ENCODE assay signal across 26 cellular contexts in genomic region chr22:46472722-46473016, GRCh38.
"Had no signal": no experiment of that assay in that cellular context is flagged by ENCODE, and none has a peak within 500 bp of the region (broad histone marks: within the 10 kb centered on the region; RNA-seq: fewer than 3 reads in every experiment).

No MANE protein-coding gene starts in this region.

- H3K4me1 Mint-ChIP-seq: stimulated activated effector memory CD8-positive, alpha-beta T cell treated with anti-CD3 and anti-CD28 coated beads, Interleukin-12 subunit alpha, Interleukin-12 subunit beta, amount 100 ng/mL, for 72 hours had no signal

- H2AFZ ChIP-seq: hepatocyte, neural progenitor cell had no signal

- H3K4me3 Mint-ChIP-seq: naive thymus-derived CD8-positive, alpha-beta T cell; nephron progenitor cell; neural progenitor cell; stimulated activated effector memory CD8-positive, alpha-beta T cell treated with anti-CD3 and anti-CD28 coated beads, Interleukin-12 subunit alpha, Interleukin-12 subunit beta, amount 100 ng/mL, for 72 hours; stimulated activated naive CD8-positive, alpha-beta T cell treated with anti-CD3 and anti-CD28 coated beads, Interleukin-15, Interleukin-2, amounts not matched to agents 100 ng/mL and 50 ng/mL, for 24 hours; type B pancreatic cell had no signal

- H3K4me3 ChIP-seq: heart right ventricle, hepatocyte, left lung, lower lobe of right lung, neural progenitor cell, pancreas, prostate gland, right atrium auricular region, skin epidermis, spleen, suprapubic skin, thoracic aorta, tibial artery, vagina had no signal

- H3K27me3 ChIP-seq: hepatocyte, neural progenitor cell, pancreas, right atrium auricular region, suprapubic skin, vagina had no signal

- H3K9me3 ChIP-seq: left lung, lower lobe of right lung, pancreas, prostate gland, right atrium auricular region, suprapubic skin, vagina had no signal

- ATAC-seq: left colon; naive thymus-derived CD8-positive, alpha-beta T cell; pancreas; sciatic nerve; stimulated activated effector memory CD8-positive, alpha-beta T cell treated with anti-CD3 and anti-CD28 coated beads, Interleukin-12 subunit alpha, Interleukin-12 subunit beta, amount 100 ng/mL, for 72 hours had no signal

- H3K79me2 ChIP-seq: hepatocyte had no signal

- H3K27ac ChIP-seq: heart right ventricle, hepatocyte, left lung, lower lobe of right lung, neural progenitor cell, pancreas, prostate gland, right atrium auricular region, skin epidermis, spleen, suprapubic skin, thoracic aorta, tibial artery, vagina had no signal

- H3K9ac ChIP-seq: neural progenitor cell had no signal

- H3K27ac Mint-ChIP-seq: nephron progenitor cell; stimulated activated effector memory CD8-positive, alpha-beta T cell treated with anti-CD3 and anti-CD28 coated beads, Interleukin-12 subunit alpha, Interleukin-12 subunit beta, amount 100 ng/mL, for 72 hours; stimulated activated naive CD8-positive, alpha-beta T cell treated with anti-CD3 and anti-CD28 coated beads, Interleukin-15, Interleukin-2, amounts not matched to agents 100 ng/mL and 50 ng/mL, for 24 hours; type B pancreatic cell had no signal

- H3K4me1 ChIP-seq: heart right ventricle, left lung, lower lobe of right lung, neural progenitor cell, pancreas, prostate gland, right atrium auricular region, tibial artery, vagina had no signal

- H3K27me3 Mint-ChIP-seq: type B pancreatic cell had no signal

- H3K4me2 ChIP-seq: hepatocyte, neural progenitor cell had no signal

- H3K36me3 ChIP-seq: heart right ventricle, left lung, lower lobe of right lung, neural progenitor cell, pancreas, prostate gland, right atrium auricular region, spleen, suprapubic skin, thoracic aorta, tibial artery, vagina had no signal

- H3K36me3 Mint-ChIP-seq: stimulated activated effector memory CD8-positive, alpha-beta T cell treated with anti-CD3 and anti-CD28 coated beads, Interleukin-12 subunit alpha, Interleukin-12 subunit beta, amount 100 ng/mL, for 72 hours had no signal

- DNase-seq: heart right ventricle; kidney glomerular epithelial cell; left colon; lower lobe of right lung; mammary epithelial cell; mesenchymal stem cell; nephron progenitor cell; pancreas; spleen; stimulated activated CD4-positive, alpha-beta T cell treated with anti-CD3 and anti-CD28 coated beads, Interleukin-4, amount 100 ng/mL, for 24 hours; stimulated activated naive CD4-positive, alpha-beta T cell; tibial artery had no signal

- H3K9me3 Mint-ChIP-seq: stimulated activated effector memory CD8-positive, alpha-beta T cell treated with anti-CD3 and anti-CD28 coated beads, Interleukin-12 subunit alpha, Interleukin-12 subunit beta, amount 100 ng/mL, for 72 hours; type B pancreatic cell had no signal
